Comparison of ENCODE assay signal across 1 cellular context in genomic region chr1:54439550-54440223, GRCh38.
TF ChIP-seq lines count a peak whose summit lies in the region.

No MANE protein-coding gene starts in this region.

TF ChIP-seq in K562, 482 proteins besides CTCF, POLR2A, EP300 and RAD21 (continued from another document):
- TF ChIP-seq BHLHE40 (IDR thresholded peaks at IDR 0.05; ENCODE audit: low read length) (peak; percentile 41; the same call in 1 of the 2 replicates), POLR2AphosphoS5 (IDR thresholded peaks at IDR 0.05; ENCODE audit: control insufficient read depth, insufficient read depth, low read depth, low read length) (no peak), USF1 (CRISPR knock-in tag; IDR thresholded peaks at IDR 0.05) (peak; percentile 75), MEF2A (IDR thresholded peaks at IDR 0.05; ENCODE audit: control insufficient read depth, low read depth, low read length) (no peak), RAD51 (IDR thresholded peaks at IDR 0.05; ENCODE audit: borderline replicate concordance, low read depth) (peak; percentile 92), CBFA2T2 (conservative IDR thresholded peaks at IDR 0.05) (peak; percentile 71), USF2 (CRISPR knock-in tag; IDR thresholded peaks at IDR 0.05) (peak; percentile 68), CXXC5 (CRISPR knock-in tag; IDR thresholded peaks at IDR 0.05) (no peak), TFE3 (CRISPR knock-in tag; IDR thresholded peaks at IDR 0.05) (peak; percentile 95)
